ENCODE assay signal across 8 cellular contexts in genomic region chr15:73631915-73632669, GRCh38. TPM values are rescaled to one million over a fixed set of nuclear protein-coding genes. Genes with fewer than 3 reads are reported as not detected.
DNase-seq lines count a peak whose midpoint lies in the region; ATAC-seq and TF ChIP-seq lines count a peak whose summit lies in the region.

No MANE protein-coding gene starts in this region.

- peaks cover 21% of the 10 kb centered on the region for H4K20me1 ChIP-seq in PC-9 (ENCODE audit: insufficient read depth)

- POLR2A ChIA-PET in PC-9 (lab: Charles Lee; ENCODE audit: unreplicated experiment) = interaction anchor here (0.6 to 0.7 kb wide), 3 partner anchors 9 to 14 kb away, joined by 3 to 11 read pairs (median 4); no protein-coding TSS in a partner anchor

- peaks cover 2% of the 10 kb centered on the region for H3K36me3 Mint-ChIP-seq in activated naive CD4-positive, alpha-beta T cell treated with anti-CD3 and anti-CD28 coated beads, Interleukin-2, amount 10 ng/mL, durations not matched to agents 7 days and 5 days

- TF ChIP-seq CTCF in PC-9 (conservative IDR thresholded peaks at IDR 0.05) (no peak), choroid plexus epithelial cell (conservative IDR thresholded peaks at IDR 0.05; ENCODE audit: low read depth, low read length) (no peak)

- CTCF ChIA-PET in activated naive CD4-positive, alpha-beta T cell treated with anti-CD3 and anti-CD28 coated beads, Interleukin-2, amount 10 ng/mL, durations not matched to agents 7 days and 5 days (lab: Charles Lee) = interaction anchor here (0.8 to 14.2 kb wide), 7 partner anchors 9 to 72 kb away, joined by 3 to 275 read pairs (median 5); no protein-coding TSS in a partner anchor
- CTCF ChIA-PET in PC-9 (lab: Charles Lee) = interaction anchor here (0.6 to 0.9 kb wide), 2 partner anchors 9 to 1893 kb away, joined by 7 to 9 read pairs; no protein-coding TSS in a partner anchor

- ATAC-seq in GM21529 (IDR thresholded peaks at IDR 0.05; ENCODE audit: unreplicated experiment) (no peak), HG02938 (IDR thresholded peaks at IDR 0.05; ENCODE audit: unreplicated experiment) (no peak)

- H3K36me3 ChIP-seq in PC-9 (ENCODE audit: low read depth) = no peaks in the 10 kb centered on the region

- H3K27me3 Mint-ChIP-seq in activated naive CD4-positive, alpha-beta T cell treated with anti-CD3 and anti-CD28 coated beads, Interleukin-2, amount 10 ng/mL, durations not matched to agents 7 days and 5 days = peaks cover 16% of the 10 kb centered on the region

- peaks cover 55% of the 10 kb centered on the region for H3K4me1 ChIP-seq in PC-9 (replicated peaks; ENCODE audit: insufficient read depth)

- H3K4me3 Mint-ChIP-seq in activated naive CD4-positive, alpha-beta T cell treated with anti-CD3 and anti-CD28 coated beads, Interleukin-2, amount 10 ng/mL, durations not matched to agents 7 days and 5 days = peak overlapping the region; percentile 81

- peak overlapping the region; percentile 32 for H3K27ac ChIP-seq in PC-9

- peaks cover 56% of the 10 kb centered on the region for H3K79me2 ChIP-seq in PC-9 (ENCODE audit: low read depth)

- H3K4me2 ChIP-seq in PC-9 = peak overlapping the region; percentile 85

- H3K27me3 ChIP-seq in PC-9 (ENCODE audit: insufficient read depth, low read depth) = no peaks in the 10 kb centered on the region

- DNase-seq in activated naive CD4-positive, alpha-beta T cell treated with anti-CD3 and anti-CD28 coated beads, Interleukin-2, amount 10 ng/mL, durations not matched to agents 7 days and 5 days = no peak
- DNase-seq in activated naive CD4-positive, alpha-beta T cell (lab: John Stamatoyannopoulos, UW) = no peak
- peak in 1 of 2 experiments; percentile 18 for DNase-seq in PC-9
- peak; percentile 67 for DNase-seq in choroid plexus epithelial cell (ENCODE audit: low read depth)
- DNase-seq in left kidney (ENCODE audit: low read depth, low spot score) = peak; percentile 65
- peak; percentile 50 for DNase-seq in stromal cell of bone marrow (ENCODE audit: low read depth)

- no peaks in the 10 kb centered on the region for H3K9me3 Mint-ChIP-seq in activated naive CD4-positive, alpha-beta T cell treated with anti-CD3 and anti-CD28 coated beads, Interleukin-2, amount 10 ng/mL, durations not matched to agents 7 days and 5 days

- H3K9me3 ChIP-seq in PC-9 (ENCODE audit: insufficient read depth, low read depth) = no peaks in the 10 kb centered on the region

- intact Hi-C loops in PC-9 (cut with micrococcal nuclease; ENCODE audit: unreplicated experiment) = loop anchor here (2.0 to 10.0 kb wide), 4 partner anchors 31 to 850 kb away; partner anchors contain the start of gene ADPGK

- no TSS peak for BruUV-seq in PC-9 (replicated peaks; lab: Mats Ljungman, UMichigan)

- H3K27ac Mint-ChIP-seq in activated naive CD4-positive, alpha-beta T cell treated with anti-CD3 and anti-CD28 coated beads, Interleukin-2, amount 10 ng/mL, durations not matched to agents 7 days and 5 days = peak overlapping the region; percentile 64

- peaks cover 11% of the 10 kb centered on the region for H3F3A ChIP-seq in PC-9 (ENCODE audit: insufficient read depth, low read depth)

- H3K4me3 ChIP-seq in PC-9 (peak overlapping the region; percentile 82), choroid plexus epithelial cell (ENCODE audit: low read depth, low read length) (peak overlapping the region; percentile 84)

- peaks cover 40% of the 10 kb centered on the region for H3K4me1 Mint-ChIP-seq in activated naive CD4-positive, alpha-beta T cell treated with anti-CD3 and anti-CD28 coated beads, Interleukin-2, amount 10 ng/mL, durations not matched to agents 7 days and 5 days

- no peak overlapping the region for H2AFZ ChIP-seq in PC-9

- H3K9me2 ChIP-seq in PC-9 (ENCODE audit: insufficient read depth) = no peaks in the 10 kb centered on the region

RNA-seq across cellular contexts. Expression of gene NPTN, which starts 1.1 kb away (rescaled TPM):
- 61.8 and 101 TPM in 2 replicates for total RNA-seq in PC-9 (2021)

RNA-seq across cellular contexts. Expression of gene CD276, which starts 52.1 kb away (rescaled TPM):
- total RNA-seq in PC-9 (2021) = 82.6 and 91.1 TPM in 2 replicates

Comparison
In these comparisons a context has a peak if more than half of its experiments do, and no peak if none do; other contexts are left out.
1. DNase-seq: peak in choroid plexus epithelial cell (single experiment), left kidney (single experiment) and stromal cell of bone marrow (single experiment); none in activated naive CD4-positive, alpha-beta T cell treated with anti-CD3 and anti-CD28 coated beads, Interleukin-2, amount 10 ng/mL, durations not matched to agents 7 days and 5 days (single experiment) and activated naive CD4-positive, alpha-beta T cell (0 of 4).